ENCODE assay signal across 1 cellular context in genomic region chr2:101135412-101136296, GRCh38.
TF ChIP-seq lines count a peak whose summit lies in the region.

No MANE protein-coding gene starts in this region.

TF ChIP-seq in HepG2, 621 proteins besides CTCF, POLR2A, EP300 and RAD21 (continued from another document):
- TF ChIP-seq ZFY (CRISPR knock-in tag; IDR thresholded peaks at IDR 0.05) (peak; percentile 20; the same call in 1 of the 2 replicates), ZFX (CRISPR knock-in tag; IDR thresholded peaks at IDR 0.05; ENCODE audit: low read depth) (0 out of 2 replicates have a peak, but pooled peaks have one; percentile 16), PLSCR1 (CRISPR knock-in tag; IDR thresholded peaks at IDR 0.05; ENCODE audit: borderline replicate concordance) (no peak), KLF9 (CRISPR knock-in tag; IDR thresholded peaks at IDR 0.05; ENCODE audit: low read depth) (no peak), HMGXB3 (CRISPR knock-in tag; IDR thresholded peaks at IDR 0.05; ENCODE audit: borderline replicate concordance) (peak; percentile 74; the same call in 1 of the 2 replicates), SAP130 (CRISPR knock-in tag; IDR thresholded peaks at IDR 0.05; ENCODE audit: low read depth) (peak; percentile 42), HOXD1 (CRISPR knock-in tag; IDR thresholded peaks at IDR 0.05) (no peak), TRIM24 (CRISPR knock-in tag; IDR thresholded peaks at IDR 0.05) (no peak), REPIN1 (CRISPR knock-in tag; IDR thresholded peaks at IDR 0.05; ENCODE audit: borderline replicate concordance, low read depth) (no peak), ZBTB33 (CRISPR knock-in tag; IDR thresholded peaks at IDR 0.05) (peak; percentile 57; the same call in 1 of the 2 replicates), MBD4 (IDR thresholded peaks at IDR 0.05; ENCODE audit: borderline replicate concordance, low read length) (no peak), E2F1 (CRISPR knock-in tag; IDR thresholded peaks at IDR 0.05) (no peak), TEAD3 (CRISPR knock-in tag; optimal IDR thresholded peaks at IDR 0.05; ENCODE audit: borderline replicate concordance) (no peak), ZNF652 (CRISPR knock-in tag; IDR thresholded peaks at IDR 0.05; ENCODE audit: borderline replicate concordance, low read depth) (no peak), POGK (CRISPR knock-in tag; conservative IDR thresholded peaks at IDR 0.05) (no peak), MAZ (IDR thresholded peaks at IDR 0.05; ENCODE audit: borderline replicate concordance, low read depth, low read length) (no peak), MAZ (CRISPR knock-in tag; IDR thresholded peaks at IDR 0.05; ENCODE audit: low read depth) (no peak), ZNF792 (CRISPR knock-in tag; IDR thresholded peaks at IDR 0.05) (0 out of 2 replicates have a peak, but pooled peaks have one; percentile 28), NR2C2 (CRISPR knock-in tag; IDR thresholded peaks at IDR 0.05; ENCODE audit: borderline replicate concordance) (0 out of 2 replicates have a peak, but pooled peaks have one; percentile 13), SIX4 (CRISPR knock-in tag; IDR thresholded peaks at IDR 0.05) (peak; percentile 92), ZNF501 (CRISPR knock-in tag; IDR thresholded peaks at IDR 0.05) (peak; percentile 58)
